11 cellular contexts compared by ENCODE assay signal in genomic region chr4:184748251-184748652, GRCh38. TPM values are rescaled to one million over a fixed set of nuclear protein-coding genes. Genes with fewer than 3 reads are reported as not detected.
DNase-seq lines count a peak whose midpoint lies in the region; ATAC-seq, FAIRE-seq and TF ChIP-seq lines count a peak whose summit lies in the region.
"Had no signal": no experiment of that assay in that cellular context is flagged by ENCODE, and none has a peak within 500 bp of the region (broad histone marks: within the 10 kb centered on the region; RNA-seq: fewer than 3 reads in every experiment).

No MANE protein-coding gene starts in this region.

- CTCF ChIA-PET in H1 (lab: Charles Lee; ENCODE audit: partially characterized antibody), result interaction anchor here (0.5 to 1.1 kb wide), 3 partner anchors 16 to 223 kb away, joined by 3 to 6 read pairs (median 4); no protein-coding TSS in a partner anchor

- TF ChIP-seq EP300 in H1 (IDR thresholded peaks at IDR 0.05; ENCODE audit: borderline replicate concordance in 1 of 2, low read depth in 2 of 2, low read length in 2 of 2) (no peak), suprapubic skin (IDR thresholded peaks at IDR 0.05) (no peak)

- H3K4me1 ChIP-seq in H1 (replicated peaks in 1 of 4; ENCODE audit: control insufficient read depth in 3 of 4, insufficient read depth in 4 of 4, low read length in 3 of 4) (peaks cover 9 to 21% (median 13%) of the 10 kb centered on the region in 4 experiments), suprapubic skin (peaks cover 59% of the 10 kb centered on the region)

- TF ChIP-seq RAD21 in H1 (IDR thresholded peaks at IDR 0.05 in 1 of 2, conservative IDR thresholded peaks at IDR 0.05 in 1 of 2; ENCODE audit: low read depth in 2 of 2, low read length in 2 of 2), result no peak

- no peak overlapping the region for H4K5ac ChIP-seq in H1 (ENCODE audit: insufficient read length, low read depth, low read length)

- H3K9me3 ChIP-seq in H1 (ENCODE audit: insufficient read depth in 2 of 2, low read depth in 1 of 2, low read length in 1 of 2) (no peaks in the 10 kb centered on the region), suprapubic skin (no peaks in the 10 kb centered on the region)

- H3K14ac ChIP-seq in H1 (ENCODE audit: insufficient read length), result no peak overlapping the region

- H4K91ac ChIP-seq in H1 (replicated peaks; ENCODE audit: insufficient read length, low read length), result peak overlapping the region; percentile 68

- no peaks in the 10 kb centered on the region for H3K79me1 ChIP-seq in H1 (ENCODE audit: low read depth, low read length)

- no peak overlapping the region for H3K56ac ChIP-seq in H1 (replicated peaks; ENCODE audit: insufficient read length, low read depth, low read length)

- DNase-seq in LNCaP clone FGC (ENCODE audit: low read depth), result peak; percentile 91
- no peak for DNase-seq in H1 (ENCODE audit: low read depth in 1 of 2, low spot score in 2 of 2)
- peak; percentile 54 for DNase-seq in left kidney (ENCODE audit: low read depth, low spot score)
- peak in 1 of 2 donors; percentile 71 for DNase-seq in suprapubic skin (ENCODE audit: low spot score in 2 of 2)
- no peak for DNase-seq in COLO668 (lab: John Stamatoyannopoulos, UW; ENCODE audit: unreplicated experiment)
- DNase-seq: activated CD8-positive, alpha-beta T cell treated with anti-CD3 and anti-CD28 coated beads, Interleukin-2, amount 10 ng/mL, durations not matched to agents 7 days and 5 days; CD4-positive, CD25-positive, alpha-beta regulatory T cell; naive thymus-derived CD4-positive, alpha-beta T cell; NCI-H2081 had no signal

- peaks cover 0 to 1% (median 0%) of the 10 kb centered on the region in 4 experiments; a peak in 3 of 7 replicates for H3K27me3 ChIP-seq in H1 (replicated peaks in 1 of 4; ENCODE audit: control insufficient read depth in 3 of 4, extremely low read depth in 1 of 4, insufficient read depth in 3 of 4, low read length in 3 of 4)
- no peaks in the 10 kb centered on the region for H3K27me3 ChIP-seq in suprapubic skin

- no peak overlapping the region for H3K18ac ChIP-seq in H1 (ENCODE audit: extremely low read depth, low read length)

- peak overlapping the region; percentile 57 for H2BK120ac ChIP-seq in H1 (replicated peaks; ENCODE audit: low read depth, low read length)

- no peak overlapping the region for H3K9ac ChIP-seq in H1 (replicated peaks in 1 of 4; ENCODE audit: extremely low read depth in 1 of 4, low read depth in 3 of 4, low read length in 3 of 4)

- POLR2A ChIA-PET in H1 (lab: Charles Lee; ENCODE audit: partially characterized antibody), result no interaction called here

- H3K4me2 ChIP-seq in H1 (ENCODE audit: insufficient read depth in 1 of 2, low read depth in 2 of 2, low read length in 2 of 2), result no peak overlapping the region

- peak overlapping the region; percentile 3; the same call in 1 of the 2 replicates for H2BK20ac ChIP-seq in H1 (ENCODE audit: low read length)

- TF ChIP-seq POLR2A in H1 (IDR thresholded peaks at IDR 0.05; ENCODE audit: control extremely low read depth in 1 of 2, low read depth in 2 of 2, low read length in 2 of 2) (no peak), suprapubic skin (IDR thresholded peaks at IDR 0.05) (no peak)

- no peaks in the 10 kb centered on the region for H4K20me1 ChIP-seq in H1 (replicated peaks in 1 of 2; ENCODE audit: control insufficient read depth in 1 of 2, insufficient read depth in 2 of 2, low read length in 2 of 2)

- H3K27ac ChIP-seq in H1 (ENCODE audit: low read depth, low read length) (no peak overlapping the region), suprapubic skin (peak overlapping the region; percentile 83)

- peak overlapping the region; percentile 65; the same call in 1 of the 2 replicates for H2BK12ac ChIP-seq in H1 (ENCODE audit: low read depth, low read length)

- peak overlapping the region; percentile 25; the same call in 1 of the 2 replicates for H2BK15ac ChIP-seq in H1 (ENCODE audit: low read length)

- no peaks in the 10 kb centered on the region for H3K79me2 ChIP-seq in H1 (ENCODE audit: control insufficient read depth in 1 of 2, insufficient read depth in 2 of 2, low read length in 2 of 2)

- whole genome bisulfite sequencing in H1 (ENCODE audit: extremely low coverage in 1 of 2, insufficient coverage in 1 of 2, insufficient read length in 1 of 2, insufficient replicate concordance in 2 of 2, low coverage in 1 of 2, low lambda C conversion rate in 2 of 2, missing lambda C conversion rate in 1 of 2), 2 experiments, result 79% methylated on average over 8 of the region's 8 CpGs; no CpG with 5 or more reads in 1 of the 2 experiments
- 29% methylated on average over 6 of the region's 8 CpGs for WGBS in suprapubic skin

- no peak overlapping the region for H2AK5ac ChIP-seq in H1 (ENCODE audit: low read depth, low read length)

- ATAC-seq in HG02852 (IDR thresholded peaks at IDR 0.05; ENCODE audit: unreplicated experiment) (no peak), GM19455 (IDR thresholded peaks at IDR 0.05; ENCODE audit: unreplicated experiment) (no peak)
- ATAC-seq: activated CD8-positive, alpha-beta T cell treated with anti-CD3 and anti-CD28 coated beads, Interleukin-2, amount 10 ng/mL, durations not matched to agents 7 days and 5 days; naive thymus-derived CD4-positive, alpha-beta T cell had no signal

- FAIRE-seq in H1 (lab: Jason Lieb, UNC), result peak; percentile 24

- H3K4me3 ChIP-seq in LNCaP clone FGC (ENCODE audit: low read depth, low read length), result no peak overlapping the region
- no peak overlapping the region for H3K4me3 ChIP-seq in H1 (ENCODE audit: extremely low read depth in 1 of 4, insufficient read depth in 2 of 4, low read depth in 3 of 4, low read length in 4 of 4)
- H3K4me3 ChIP-seq in suprapubic skin, result no peak overlapping the region

- TF ChIP-seq CTCF in LNCaP clone FGC (IDR thresholded peaks at IDR 0.05; ENCODE audit: control insufficient read depth, extremely low read depth, insufficient read depth) (no peak), H1 (IDR thresholded peaks at IDR 0.05; ENCODE audit: control extremely low read depth in 1 of 3, insufficient read depth in 1 of 3, low read depth in 1 of 3, low read length in 3 of 3) (no peak), suprapubic skin (IDR thresholded peaks at IDR 0.05) (no peak)

- H3K23me2 ChIP-seq in H1 (ENCODE audit: low read depth, low read length), result no peaks in the 10 kb centered on the region

- H2BK5ac ChIP-seq in H1 (ENCODE audit: low read depth, low read length), result peak overlapping the region; percentile 56; the same call in 1 of the 2 replicates

- H3K36me3 ChIP-seq in H1 (ENCODE audit: control insufficient read depth in 2 of 4, insufficient read depth in 4 of 4, low read length in 3 of 4), result no peaks in the 10 kb centered on the region
- H3K36me3 ChIP-seq in suprapubic skin, result no peaks in the 10 kb centered on the region

- H3K23ac ChIP-seq in H1 (ENCODE audit: insufficient read length), result no peak overlapping the region

- H2AFZ ChIP-seq in H1 (ENCODE audit: low read length), result no peak overlapping the region

- H4K8ac ChIP-seq in H1 (ENCODE audit: extremely low read depth, insufficient read depth, low read length), result no peak overlapping the region

- H3K4ac ChIP-seq in H1 (replicated peaks; ENCODE audit: insufficient read length, low read depth, low read length), result no peak overlapping the region

TF ChIP-seq in H1, 55 proteins besides CTCF, POLR2A, EP300 and RAD21:
- TF ChIP-seq E2F6 (IDR thresholded peaks at IDR 0.05) (peak; percentile 45), EGR1 (IDR thresholded peaks at IDR 0.05; ENCODE audit: borderline replicate concordance, low read depth, low read length) (no peak), MAX (IDR thresholded peaks at IDR 0.05) (peak; percentile 55; the same call in 1 of the 2 replicates), GTF2F1 (IDR thresholded peaks at IDR 0.05; ENCODE audit: borderline replicate concordance, low read depth, low read length) (no peak)

RNA-seq across cellular contexts. Expression of gene CENPU, which starts 14.4 kb away (rescaled TPM):
- 122 and 124 TPM in 2 replicates for total RNA-seq in H1 (2021; fragmentation: NEBNext Ultra II Directional; extraction: Animal tissue kit (Norgen Biotek cat#: 25700))
- 17.1 and 32.1 TPM in 2 replicates for polyA plus RNA-seq in H1 (2011; rRNA removed)
- 61.9 TPM for polyA plus RNA-seq in H1 (2011; cell fraction: cytosol; rRNA removed)
- 15.2 TPM for polyA plus RNA-seq in H1 (2011; cell fraction: nucleus; rRNA removed)
- 62.2 to 125 TPM (median 71.0 TPM) in 4 replicates for polyA plus RNA-seq in H1 (2012, experiment 1 of 2)
- polyA plus RNA-seq in H1 (2012, experiment 2 of 2), result 7.8 TPM
- 86.0 TPM for polyA plus RNA-seq in H1 (2013, experiment 1 of 2)
- polyA plus RNA-seq in H1 (2013, experiment 2 of 2), result 83.5 TPM
- polyA minus RNA-seq in H1 (2011; rRNA and poly(A)+ RNA removed), result 20.0 and 33.6 TPM in 2 replicates
- 25.9 TPM for polyA minus RNA-seq in H1 (2011; cell fraction: cytosol; rRNA and poly(A)+ RNA removed)
- 44.5 TPM for polyA minus RNA-seq in H1 (2011; cell fraction: nucleus; rRNA and poly(A)+ RNA removed)
- 10 to 100 TPM in 2 of 4 donors, 1 to 10 TPM in 2; 5.4 to 29.8 (median 9.4) TPM for total RNA-seq in suprapubic skin

Comparison
In these comparisons a context has a peak if more than half of its experiments do, and no peak if none do; other contexts are left out.
1. DNase-seq: peak in LNCaP clone FGC (single experiment) and left kidney (single experiment); none in H1 (0 of 2) and COLO668 (single experiment).